25 cellular contexts compared by ENCODE assay signal in the genomic region with DNA sequence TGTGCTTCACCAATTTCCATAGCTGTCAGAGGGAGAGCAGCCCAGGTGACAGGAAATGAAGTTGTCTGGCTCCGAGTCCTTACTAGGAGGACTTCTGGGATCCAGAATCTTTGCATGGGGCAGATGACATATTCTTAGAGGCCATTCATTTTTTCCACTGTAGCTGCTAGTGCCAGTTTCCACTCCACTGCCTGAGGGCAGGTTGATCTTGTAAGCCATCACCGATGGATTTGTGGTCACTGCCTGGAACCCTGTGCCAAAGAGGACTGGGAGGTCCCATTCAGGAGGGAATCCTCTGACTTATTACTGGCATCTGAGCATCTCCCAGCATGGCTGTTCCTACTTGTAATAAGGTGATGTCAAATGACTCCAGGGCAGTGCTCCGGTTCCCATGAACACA.
DNase-seq lines count a peak whose midpoint lies in the region; ATAC-seq and TF ChIP-seq lines count a peak whose summit lies in the region.
"Had no signal": no experiment of that assay in that cellular context is flagged by ENCODE, and none has a peak within 500 bp of the region (broad histone marks: within the 10 kb centered on the region; RNA-seq: fewer than 3 reads in every experiment).

No MANE protein-coding gene starts in this region.

- peaks cover 17% of the 10 kb centered on the region for H4K20me1 ChIP-seq in PC-3 (ENCODE audit: low read length)

- H3K27me3 ChIP-seq in ACC112 (ENCODE audit: insufficient read depth, low read length), result 0 out of 2 replicates have a peak, but pooled peaks cover 5% of the 10 kb centered on the region
- no peaks in the 10 kb centered on the region for H3K27me3 ChIP-seq in PC-3 (ENCODE audit: low read length)
- H3K27me3 ChIP-seq: ascending aorta, gastrocnemius medialis, neural progenitor cell, Peyer's patch, SJSA1, vagina had no signal

- POLR2A ChIA-PET in PC-3 (lab: Charles Lee; ENCODE audit: unreplicated experiment), result no interaction called here

- no peak for ATAC-seq in PC-3
- no peak for ATAC-seq in GM21390 (IDR thresholded peaks at IDR 0.05; ENCODE audit: unreplicated experiment)
- ATAC-seq: gastrocnemius medialis, sciatic nerve had no signal

- H3K9me3 Mint-ChIP-seq in chondrocyte (ENCODE audit: low read depth), result no peaks in the 10 kb centered on the region
- H3K9me3 Mint-ChIP-seq in endothelial cell (ENCODE audit: unreplicated experiment), result no peaks in the 10 kb centered on the region

- H3K79me2 ChIP-seq in ACC112 (ENCODE audit: control insufficient read depth, insufficient read depth, low read length, unreplicated experiment), result peaks cover 40% of the 10 kb centered on the region
- peaks cover 30% of the 10 kb centered on the region for H3K79me2 ChIP-seq in PC-3 (ENCODE audit: low read length)

- H3K4me1 ChIP-seq in ACC112 (ENCODE audit: control insufficient read depth, insufficient read depth, low read length, unreplicated experiment) (peaks cover 14% of the 10 kb centered on the region), PC-3 (ENCODE audit: insufficient read depth, low read length) (peaks cover 16% of the 10 kb centered on the region)
- H3K4me1 ChIP-seq: neural progenitor cell, SJSA1 had no signal

- intact Hi-C loops in PC-3 (cut with micrococcal nuclease), result no loop called here

- no peaks in the 10 kb centered on the region for H3F3A ChIP-seq in PC-3 (ENCODE audit: low read length, unreplicated experiment)

- CTCF ChIA-PET in PC-3 (lab: Charles Lee), result no interaction called here

- H3K27ac Mint-ChIP-seq in chondrocyte (ENCODE audit: unreplicated experiment) (peak overlapping the region; percentile 90), endothelial cell (ENCODE audit: unreplicated experiment) (no peak overlapping the region)
- H3K27ac Mint-ChIP-seq: CD4-positive, CD25-positive, alpha-beta regulatory T cell; neural progenitor cell had no signal

- H3K27ac ChIP-seq in ACC112 (ENCODE audit: low read depth, low read length) (no peak overlapping the region), PC-3 (ENCODE audit: low read length) (no peak overlapping the region)
- H3K27ac ChIP-seq: ascending aorta, gastrocnemius medialis, neural progenitor cell, Peyer's patch, SJSA1, vagina had no signal

- peak overlapping the region; percentile 89 for H3K4me3 Mint-ChIP-seq in chondrocyte (ENCODE audit: unreplicated experiment)
- no peak overlapping the region for H3K4me3 Mint-ChIP-seq in endothelial cell (ENCODE audit: unreplicated experiment)

- H3K4me3 ChIP-seq in ACC112 (ENCODE audit: low read depth, low read length) (peak overlapping the region; percentile 14; the same call in 1 of the 2 replicates), PC-3 (ENCODE audit: low read length) (no peak overlapping the region)
- H3K4me3 ChIP-seq: ascending aorta, neural progenitor cell, Peyer's patch, SJSA1, vagina had no signal

- peak overlapping the region; percentile 82; the same call in 1 of the 2 replicates for H3K4me2 ChIP-seq in PC-3 (ENCODE audit: low read length)
- H3K4me2 ChIP-seq: neural progenitor cell had no signal

- H3K27me3 Mint-ChIP-seq in chondrocyte (ENCODE audit: low read depth) (no peaks in the 10 kb centered on the region), endothelial cell (ENCODE audit: unreplicated experiment) (peaks cover 4% of the 10 kb centered on the region)

- H3K9me2 ChIP-seq in PC-3 (replicated peaks; ENCODE audit: low read length), result no peaks in the 10 kb centered on the region

- H3K9me3 ChIP-seq in PC-3 (ENCODE audit: low read length), result no peaks in the 10 kb centered on the region
- H3K9me3 ChIP-seq: ascending aorta, gastrocnemius medialis, Peyer's patch, SJSA1, vagina had no signal

- TF ChIP-seq CTCF in PC-3 (conservative IDR thresholded peaks at IDR 0.05; ENCODE audit: low read depth, low read length) (no peak), chondrocyte (IDR thresholded peaks at IDR 0.05) (no peak), endothelial cell (IDR thresholded peaks at IDR 0.05; ENCODE audit: unreplicated experiment) (no peak)

- peaks cover 17% of the 10 kb centered on the region for H3K36me3 Mint-ChIP-seq in chondrocyte (ENCODE audit: low read depth)
- no peaks in the 10 kb centered on the region for H3K36me3 Mint-ChIP-seq in endothelial cell (ENCODE audit: low read depth, unreplicated experiment)

- H3K4me1 Mint-ChIP-seq in chondrocyte (ENCODE audit: low read depth), result peaks cover 37% of the 10 kb centered on the region
- H3K4me1 Mint-ChIP-seq in endothelial cell (ENCODE audit: unreplicated experiment), result peaks cover 9% of the 10 kb centered on the region

- no peak overlapping the region for H3K9ac ChIP-seq in PC-3 (ENCODE audit: low read length)
- H3K9ac ChIP-seq: neural progenitor cell had no signal

- DNase-seq in Daoy (ENCODE audit: low read depth) (peak; percentile 27), PC-3 (no peak), chondrocyte (ENCODE audit: low spot score) (no peak), endothelial cell (ENCODE audit: low spot score) (no peak), ureter (ENCODE audit: low spot score) (no peak), medulla oblongata (ENCODE audit: extremely low spot score) (no peak)
- DNase-seq: activated CD4-positive, alpha-beta T cell treated with anti-CD3 and anti-CD28 coated beads for 48 hours; CD4-positive, CD25-positive, alpha-beta regulatory T cell; DMS 273 treated with DMSO at 0.1 percent for 48 hours; erythroblast; gastrocnemius medialis; NCI-H1105; NCI-H2029 treated with DMSO at 0.1 percent for 48 hours; NCI-H446 treated with DMSO at 0.1 percent for 48 hours; NK-92 treated with Interleukin-12 subunit alpha and Interleukin-12 subunit beta, amount 100 ng/mL, for 24 hours; Peyer's patch; posterior cingulate gyrus; stimulated activated CD4-positive, alpha-beta T cell treated with anti-CD3 and anti-CD28 coated beads, Interleukin-15, amount 100 ng/mL, for 24 hours had no signal

- H2AFZ ChIP-seq in ACC112 (ENCODE audit: low read length, unreplicated experiment) (no peak overlapping the region), PC-3 (ENCODE audit: low read length) (no peak overlapping the region)
- H2AFZ ChIP-seq: neural progenitor cell had no signal

- H3K36me3 ChIP-seq in ACC112 (ENCODE audit: insufficient read depth, low read length), result no peaks in the 10 kb centered on the region; the same call in none of the 2 replicates
- H3K36me3 ChIP-seq in PC-3 (ENCODE audit: low read depth, low read length), result peaks cover 5% of the 10 kb centered on the region; the same call in 1 of the 2 replicates
- H3K36me3 ChIP-seq: ascending aorta, gastrocnemius medialis, neural progenitor cell, Peyer's patch, SJSA1, vagina had no signal

- BruUV-seq in PC-3 (replicated peaks; lab: Mats Ljungman, UMichigan), result no TSS peak
